ENCODE assay signal across 13 cellular contexts in the genomic region with DNA sequence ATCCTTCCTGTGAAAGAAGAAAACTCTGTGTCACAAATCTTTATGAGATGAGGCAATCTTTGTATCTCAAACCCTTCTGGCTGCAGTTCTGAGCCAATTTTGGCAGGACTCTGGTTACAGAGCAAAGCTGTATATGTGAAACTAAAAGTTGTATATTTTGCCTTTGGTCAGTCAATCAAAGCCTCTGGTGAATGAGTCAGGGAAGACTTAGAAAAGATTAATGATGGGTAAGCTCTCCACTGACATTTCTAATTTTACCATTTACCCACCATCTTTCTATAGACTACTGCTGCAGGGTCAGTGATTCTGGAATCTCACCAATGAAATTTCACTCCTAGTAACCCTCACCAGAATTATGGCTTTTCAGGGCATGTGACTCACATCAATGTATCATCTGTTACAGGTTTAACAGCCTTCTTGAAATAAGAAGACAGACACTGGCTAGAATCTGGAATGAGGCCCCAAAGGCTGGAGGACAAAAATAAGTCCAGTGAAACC. TPM values are rescaled to one million over a fixed set of nuclear protein-coding genes. Genes with fewer than 3 reads are reported as not detected.
DNase-seq lines count a peak whose midpoint lies in the region; ATAC-seq and TF ChIP-seq lines count a peak whose summit lies in the region.
"Had no signal": no experiment of that assay in that cellular context is flagged by ENCODE, and none has a peak within 500 bp of the region (broad histone marks: within the 10 kb centered on the region; RNA-seq: fewer than 3 reads in every experiment).

No MANE protein-coding gene starts in this region.

- H3K27me3 Mint-ChIP-seq in activated T-cell treated with anti-CD3 and anti-CD28 coated beads, Interleukin-2, amount 50 U/mL, for 4 hours (ENCODE audit: low read depth), result no peaks in the 10 kb centered on the region
- H3K27me3 Mint-ChIP-seq: activated CD8-positive, alpha-beta T cell treated with anti-CD3 and anti-CD28 coated beads for 36 hours; activated naive CD8-positive, alpha-beta T cell treated with anti-CD3 and anti-CD28 coated beads, Interleukin-2, amount 10 ng/mL, durations not matched to agents 7 days and 5 days had no signal

- ATAC-seq in activated T-cell treated with anti-CD3 and anti-CD28 coated beads, Interleukin-2, amount 50 U/mL, for 4 hours, result no peak
- ATAC-seq: activated CD8-positive, alpha-beta T cell treated with anti-CD3 and anti-CD28 coated beads for 36 hours had no signal

- no peak overlapping the region for H3K4me3 Mint-ChIP-seq in activated T-cell treated with anti-CD3 and anti-CD28 coated beads, Interleukin-2, amount 50 U/mL, for 4 hours
- H3K4me3 Mint-ChIP-seq: activated CD8-positive, alpha-beta T cell treated with anti-CD3 and anti-CD28 coated beads for 36 hours; activated naive CD8-positive, alpha-beta T cell treated with anti-CD3 and anti-CD28 coated beads, Interleukin-2, amount 10 ng/mL, durations not matched to agents 7 days and 5 days had no signal

- H3K27me3 ChIP-seq in sigmoid colon, result no peaks in the 10 kb centered on the region

- H3K9me3 ChIP-seq in sigmoid colon, result no peaks in the 10 kb centered on the region

- H3K4me3 ChIP-seq in sigmoid colon, result no peak overlapping the region

- no peak for TF ChIP-seq CTCF in sigmoid colon (IDR thresholded peaks at IDR 0.05)

- TF ChIP-seq POLR2A in sigmoid colon (IDR thresholded peaks at IDR 0.05), result no peak

- H3K27ac ChIP-seq in sigmoid colon, result peak overlapping the region in 3 of 4 donors; percentile 9 to 41 (median 14)
- H3K27ac ChIP-seq: parathyroid adenoma had no signal

- peak; percentile 52 for DNase-seq in GM03348 (ENCODE audit: low spot score)
- DNase-seq in SK-MEL-5 (ENCODE audit: low read depth, low spot score), result peak; percentile 41
- peak; percentile 87 for DNase-seq in fibroblast of peridontal ligament (ENCODE audit: extremely low read depth)
- no peak for DNase-seq in sigmoid colon
- DNase-seq in activated effector memory CD4-positive, alpha-beta T cell treated with Interleukin-2 at 50 U/mL for 16 hours, result no peak
- DNase-seq in activated T-cell treated with anti-CD3 and anti-CD28 coated beads, Interleukin-2, amount 50 U/mL, for 4 hours, result no peak
- DNase-seq in NCI-H82 treated with DMSO at 0.1 percent for 48 hours (lab: John Stamatoyannopoulos, UW; ENCODE audit: unreplicated experiment), result no peak
- DNase-seq in NCI-H2107 treated with DMSO at 0.1 percent for 48 hours (lab: John Stamatoyannopoulos, UW; ENCODE audit: unreplicated experiment), result no peak
- DNase-seq: activated CD8-positive, alpha-beta T cell treated with anti-CD3 and anti-CD28 coated beads for 36 hours; activated naive CD8-positive, alpha-beta T cell treated with anti-CD3 and anti-CD28 coated beads, Interleukin-2, amount 10 ng/mL, durations not matched to agents 7 days and 5 days; left cardiac atrium; NCI-H1417 treated with DMSO at 0.1 percent for 48 hours had no signal

- H3K4me1 ChIP-seq in sigmoid colon, result peaks cover 0 to 12% (median 3%) of the 10 kb centered on the region in 4 donors
- H3K4me1 ChIP-seq: parathyroid adenoma had no signal

- H3K36me3 Mint-ChIP-seq in activated T-cell treated with anti-CD3 and anti-CD28 coated beads, Interleukin-2, amount 50 U/mL, for 4 hours (ENCODE audit: insufficient read depth), result peaks cover 5% of the 10 kb centered on the region

- H3K36me3 ChIP-seq in sigmoid colon, result no peaks in the 10 kb centered on the region

- no peak for TF ChIP-seq EP300 in sigmoid colon (IDR thresholded peaks at IDR 0.05)

- in situ Hi-C loops in SK-MEL-5 (cut with HindIII; ENCODE audit: low pct_unique_long_range_greater_than_20kb, low sequenced_read_pairs), result no loop called here

- no peaks in the 10 kb centered on the region for H3K9me3 Mint-ChIP-seq in activated T-cell treated with anti-CD3 and anti-CD28 coated beads, Interleukin-2, amount 50 U/mL, for 4 hours
- H3K9me3 Mint-ChIP-seq: activated CD8-positive, alpha-beta T cell treated with anti-CD3 and anti-CD28 coated beads for 36 hours had no signal

- peaks cover 3% of the 10 kb centered on the region for H3K4me1 Mint-ChIP-seq in activated T-cell treated with anti-CD3 and anti-CD28 coated beads, Interleukin-2, amount 50 U/mL, for 4 hours (ENCODE audit: low read depth)

- intact Hi-C loops in sigmoid colon (cut with DNase I), result no loop called here

RNA-seq across cellular contexts. Expression of a gene that starts 43.3 kb away (rescaled TPM):
- 5.4 and 5.6 TPM in 2 replicates for total RNA-seq in SK-MEL-5 (2014; rRNA removed; shearing (Covaris generic))
- 5.6 and 6.2 TPM in 2 replicates for polyA plus RNA-seq in SK-MEL-5 (2015; cell fraction: cytosol; rRNA removed)
- polyA plus RNA-seq in SK-MEL-5 (2015; cell fraction: nucleus; rRNA removed), result 47.0 and 64.9 TPM in 2 replicates
- total RNA-seq in sigmoid colon, result 10 to 100 TPM in 2 of 4 donors, 1 to 10 TPM in 2; 6.7 to 23.3 (median 10.6) TPM
- 1 to 10 TPM; 1.2 to 6.5 (median 2.1) TPM for polyA plus RNA-seq in sigmoid colon
- total RNA-seq in activated T-cell treated with anti-CD3 and anti-CD28 coated beads, Interleukin-2, amount 50 U/mL, for 4 hours, result 1 to 10 TPM; 3.8 to 5.2 (median 4.9) TPM

RNA-seq across cellular contexts. Expression of a gene that starts 43.6 kb away (rescaled TPM):
- 5.8 and 6.0 TPM in 2 replicates for total RNA-seq in SK-MEL-5 (2014; rRNA removed; shearing (Covaris generic))
- 5.0 and 9.9 TPM in 2 replicates for polyA plus RNA-seq in SK-MEL-5 (2015; cell fraction: cytosol; rRNA removed)
- polyA plus RNA-seq in SK-MEL-5 (2015; cell fraction: nucleus; rRNA removed), result 1.1 and 3.1 TPM in 2 replicates
- 10 to 100 TPM in 2 of 4 donors, 1 to 10 TPM in 2; 5.4 to 18.8 (median 9.2) TPM for total RNA-seq in sigmoid colon
- 1 to 10 TPM; 4.2 to 7.4 (median 4.5) TPM for polyA plus RNA-seq in sigmoid colon
- total RNA-seq in activated T-cell treated with anti-CD3 and anti-CD28 coated beads, Interleukin-2, amount 50 U/mL, for 4 hours, result 1 to 10 TPM; 3.2 to 5.4 (median 4.3) TPM

Comparison
In these comparisons a context has a peak if more than half of its experiments do, and no peak if none do; other contexts are left out.
1. DNase-seq: peak in GM03348 (single experiment), SK-MEL-5 (single experiment) and fibroblast of peridontal ligament (single experiment); none in sigmoid colon (single experiment), activated effector memory CD4-positive, alpha-beta T cell treated with Interleukin-2 at 50 U/mL for 16 hours (single experiment), activated T-cell treated with anti-CD3 and anti-CD28 coated beads, Interleukin-2, amount 50 U/mL, for 4 hours (single experiment), NCI-H82 treated with DMSO at 0.1 percent for 48 hours (single experiment) and NCI-H2107 treated with DMSO at 0.1 percent for 48 hours (single experiment).